ENCODE assay signal across 8 cellular contexts in the genomic region with DNA sequence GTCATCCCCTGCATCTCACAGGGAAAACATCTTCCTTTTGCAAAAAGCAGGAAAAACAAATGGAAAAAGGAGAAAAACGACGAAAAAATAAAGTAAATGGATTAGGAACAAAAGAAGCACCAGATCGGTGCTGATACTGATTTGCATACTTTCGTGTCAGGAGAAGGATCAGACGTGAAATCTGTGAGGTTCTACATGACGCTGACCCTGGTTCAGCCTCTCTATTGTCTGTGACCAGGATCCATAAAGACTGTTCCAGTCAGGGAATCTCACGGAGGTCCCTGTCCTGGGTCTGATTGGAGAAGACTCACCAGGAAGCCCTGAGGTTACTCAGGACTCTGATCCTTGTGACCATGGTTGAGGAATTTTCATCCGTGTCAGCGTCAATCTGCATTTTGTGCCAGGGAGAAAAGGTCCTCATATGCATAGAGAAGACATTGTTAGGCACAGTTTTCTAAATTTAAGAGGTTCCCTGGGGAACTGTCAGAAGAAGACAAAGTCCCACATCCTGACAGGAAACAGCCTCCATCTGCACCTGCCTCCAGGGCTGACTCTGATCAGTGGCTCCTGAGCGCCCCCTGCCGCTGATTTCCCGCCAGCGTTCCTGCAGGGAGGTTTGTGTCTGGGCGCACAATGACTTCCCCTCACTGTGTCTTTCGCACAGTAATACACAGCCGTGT.
DNase-seq lines count a peak whose midpoint lies in the region; ATAC-seq and TF ChIP-seq lines count a peak whose summit lies in the region.
"Not testable (repeated sequence)": the region's sequence is repeated elsewhere in the genome, so short reads cannot be mapped to it uniquely, and the experiment has no call there.

No MANE protein-coding gene starts in this region.

- DNase-seq in CD1c-positive myeloid dendritic cell (ENCODE audit: extremely low spot score), result peak; percentile 63
- DNase-seq in GM20000 (ENCODE audit: low spot score), result not testable (repeated sequence)
- peak; percentile 19 to 56 for DNase-seq in activated CD8-positive, alpha-beta memory T cell treated with anti-CD3 and anti-CD28 coated beads for 1 hour (ENCODE audit: extremely low read depth in 1 of 2, low read depth in 1 of 2)
- DNase-seq in activated gamma-delta T cell treated with anti-CD3 and anti-CD28 coated beads, Interleukin-2, amount 50 U/mL, for 16 hours (ENCODE audit: low read depth), result peak; percentile 57
- peak; percentile 77 for DNase-seq in cardiac septum (ENCODE audit: low spot score)
- DNase-seq in stimulated activated CD4-positive, alpha-beta T cell treated with anti-CD3 and anti-CD28 coated beads, Interleukin-15, amount 100 ng/mL, for 24 hours, result peak; percentile 95
- DNase-seq in stimulated activated CD8-positive, alpha-beta memory T cell treated with anti-CD3 and anti-CD28 coated beads, Interleukin-4, amount 100 ng/mL, for 4 hours (ENCODE audit: low read depth in 2 of 2, low spot score in 1 of 2), result peak; percentile 16 to 62

- TF ChIP-seq CTCF in GM20000 (IDR thresholded peaks at IDR 0.05; ENCODE audit: extremely low read depth, missing control alignments), result peak; percentile 80

- ATAC-seq in SK-N-SH treated with all-trans-retinoic acid at 6 μM for 48 hours, result peak; percentile 45; the same call in 2 of the 3 replicates

- intact Hi-C loops in cardiac septum (cut with DNase I), result not testable (repeated sequence)
